21 cellular contexts compared by ENCODE assay signal in genomic region chr4:137694138-137694537, GRCh38.
DNase-seq lines count a peak whose midpoint lies in the region; ATAC-seq and TF ChIP-seq lines count a peak whose summit lies in the region.
"Had no signal": no experiment of that assay in that cellular context is flagged by ENCODE, and none has a peak within 500 bp of the region (broad histone marks: within the 10 kb centered on the region; RNA-seq: fewer than 3 reads in every experiment).

No MANE protein-coding gene starts in this region.

- peaks cover 19% of the 10 kb centered on the region for H3K4me1 Mint-ChIP-seq in nephron
- H3K4me1 Mint-ChIP-seq in T-helper 17 cell, result no peaks in the 10 kb centered on the region
- H3K4me1 Mint-ChIP-seq in immature natural killer cell, result no peaks in the 10 kb centered on the region
- H3K4me1 Mint-ChIP-seq: activated CD4-positive, alpha-beta T cell treated with anti-CD3 and anti-CD28 coated beads for 36 hours; stimulated activated naive B cell treated with anti-CD40 and anti-IgM and Interleukin-4, amounts not matched to agents 10 μg/mL and 1 μg/mL and 100 μg/mL, for 72 hours; T-cell had no signal

- H3K9me3 Mint-ChIP-seq in nephron (peaks cover 9% of the 10 kb centered on the region), immature natural killer cell (peaks cover 2 to 40% (median 23%) of the 10 kb centered on the region in 6 donors)

- DNase-seq in Right ventricle myocardium inferior (ENCODE audit: missing footprints) (no peak), cardiac septum (ENCODE audit: low spot score) (no peak), fibroblast of gingiva (ENCODE audit: low read depth) (peak; percentile 77), NCI-H2171 treated with DMSO at 0.1 percent for 48 hours (lab: John Stamatoyannopoulos, UW) (no peak), T-helper 17 cell (no peak), immature natural killer cell (no peak)
- DNase-seq: activated CD4-positive, alpha-beta T cell treated with anti-CD3 and anti-CD28 coated beads for 36 hours; activated naive CD4-positive, alpha-beta T cell treated with anti-CD3 and anti-CD28 coated beads, Interleukin-2, amount 50 U/mL, for 16 hours; body of pancreas; COR-L47; cortex of kidney; foreskin keratinocyte; lower lobe of right lung; NCI-H2081; PC-9; SJCRH30; stimulated activated naive B cell treated with anti-CD40 and anti-IgM and Interleukin-4, amounts not matched to agents 10 μg/mL and 1 μg/mL and 100 μg/mL, for 72 hours; T-cell; transverse colon had no signal

- intact Hi-C loops in Right ventricle myocardium inferior (cut with DNase I), result no loop called here
- intact Hi-C loops in cardiac septum (cut with DNase I), result no loop called here

- H3K4me3 Mint-ChIP-seq in nephron (peak overlapping the region in 1 of 3 experiments; percentile 13), T-helper 17 cell (no peak overlapping the region), immature natural killer cell (no peak overlapping the region)
- H3K4me3 Mint-ChIP-seq: activated CD4-positive, alpha-beta T cell treated with anti-CD3 and anti-CD28 coated beads for 36 hours; stimulated activated naive B cell treated with anti-CD40 and anti-IgM and Interleukin-4, amounts not matched to agents 10 μg/mL and 1 μg/mL and 100 μg/mL, for 72 hours; T-cell had no signal

- ATAC-seq in Right ventricle myocardium inferior (peak; percentile 79), HG03108 (IDR thresholded peaks at IDR 0.05; ENCODE audit: unreplicated experiment) (no peak), T-helper 17 cell (no peak)
- ATAC-seq: activated CD4-positive, alpha-beta T cell treated with anti-CD3 and anti-CD28 coated beads for 36 hours; body of pancreas; foreskin keratinocyte; lower lobe of right lung; stimulated activated naive B cell treated with anti-CD40 and anti-IgM and Interleukin-4, amounts not matched to agents 10 μg/mL and 1 μg/mL and 100 μg/mL, for 72 hours; T-cell had no signal

- TF ChIP-seq CTCF in nephron (IDR thresholded peaks at IDR 0.05; ENCODE audit: unreplicated experiment in 3 of 3), result no peak

- no peaks in the 10 kb centered on the region for H3K36me3 Mint-ChIP-seq in nephron (ENCODE audit: low read depth)
- no peaks in the 10 kb centered on the region for H3K36me3 Mint-ChIP-seq in T-helper 17 cell (ENCODE audit: low read depth)
- peaks cover 0 to 6% (median 0%) of the 10 kb centered on the region in 3 donors for H3K36me3 Mint-ChIP-seq in immature natural killer cell
- H3K36me3 Mint-ChIP-seq: stimulated activated naive B cell treated with anti-CD40 and anti-IgM and Interleukin-4, amounts not matched to agents 10 μg/mL and 1 μg/mL and 100 μg/mL, for 72 hours; T-cell had no signal

- peak overlapping the region; percentile 68 to 84 (median 75) for H3K27ac Mint-ChIP-seq in nephron
- no peak overlapping the region for H3K27ac Mint-ChIP-seq in T-helper 17 cell
- H3K27ac Mint-ChIP-seq in immature natural killer cell, result no peak overlapping the region
- H3K27ac Mint-ChIP-seq: activated CD4-positive, alpha-beta T cell treated with anti-CD3 and anti-CD28 coated beads for 36 hours; stimulated activated naive B cell treated with anti-CD40 and anti-IgM and Interleukin-4, amounts not matched to agents 10 μg/mL and 1 μg/mL and 100 μg/mL, for 72 hours; T-cell had no signal

- H3K9me3 ChIP-seq in T-helper 17 cell (ENCODE audit: control insufficient read depth, low read length, poor library complexity, severe bottlenecking), result no peaks in the 10 kb centered on the region
- H3K9me3 ChIP-seq: body of pancreas, lower lobe of right lung, SJCRH30, transverse colon had no signal

- H3K27me3 Mint-ChIP-seq in nephron (ENCODE audit: low read depth) (no peaks in the 10 kb centered on the region), T-helper 17 cell (no peaks in the 10 kb centered on the region), immature natural killer cell (ENCODE audit: low read depth in 3 of 3) (peaks cover 0 to 1% (median 0%) of the 10 kb centered on the region in 3 donors)
- H3K27me3 Mint-ChIP-seq: activated CD4-positive, alpha-beta T cell treated with anti-CD3 and anti-CD28 coated beads for 36 hours; stimulated activated naive B cell treated with anti-CD40 and anti-IgM and Interleukin-4, amounts not matched to agents 10 μg/mL and 1 μg/mL and 100 μg/mL, for 72 hours; T-cell had no signal

Comparison
In these comparisons a context has a peak if more than half of its experiments do, and no peak if none do; other contexts are left out.
1. H3K27ac Mint-ChIP-seq: peak in nephron (3 of 3); none in T-helper 17 cell (single experiment) and immature natural killer cell (0 of 6).